11 cellular contexts compared by ENCODE assay signal in genomic region chr13:80721689-80722088, GRCh38.
"Had no signal": no experiment of that assay in that cellular context is flagged by ENCODE, and none has a peak within 500 bp of the region (broad histone marks: within the 10 kb centered on the region; RNA-seq: fewer than 3 reads in every experiment).

No MANE protein-coding gene starts in this region.

- H3K4me2 ChIP-seq: GM23338 had no signal

- H3K36me3 ChIP-seq: HAP-1 had no signal

- H3K9ac ChIP-seq: GM23248 had no signal

- H3K4me1 ChIP-seq: HAP-1 had no signal

- H2AFZ ChIP-seq: GM23248, GM23338 had no signal

- H3K4me3 ChIP-seq: GM23248, GM23338, HAP-1 had no signal

- ATAC-seq: GM23338, HCT116 had no signal

- DNase-seq: GM23248, GOT3, H7, H9, HCEC 1CT, HFFc6 had no signal

- FAIRE-seq: H1, H54 had no signal

- H3K27ac ChIP-seq: GM23248 had no signal

- H3K9me3 ChIP-seq: HAP-1 had no signal
